In the genomic region with DNA sequence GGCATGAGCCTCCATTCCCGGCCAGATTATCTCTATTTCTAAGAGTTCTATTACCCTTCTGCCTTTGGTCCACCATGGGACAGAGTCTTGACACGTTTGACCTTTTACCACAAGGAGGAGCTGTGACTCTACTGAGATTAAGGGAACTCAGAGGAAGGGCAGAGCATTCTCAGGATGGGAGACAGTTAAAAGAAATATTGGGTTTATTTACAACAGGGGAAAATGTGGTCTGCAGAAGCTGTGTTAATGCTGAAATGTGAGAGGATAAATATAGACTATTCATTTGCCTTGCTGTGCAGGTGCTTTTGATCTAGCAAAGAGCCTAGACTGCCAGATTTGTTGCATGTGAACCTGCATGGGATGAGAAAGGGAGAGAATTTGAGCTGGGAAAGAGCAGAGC, we compare ENCODE assay signal across 10 cellular contexts. TPM values are rescaled to one million over a fixed set of nuclear protein-coding genes. Genes with fewer than 3 reads are reported as not detected.
A peak's percentile ranks its signal among the peaks of the same experiment; 100 is the strongest.
DNase-seq lines count a peak whose midpoint lies in the region; ATAC-seq, FAIRE-seq and TF ChIP-seq lines count a peak whose summit lies in the region.
"Had no signal": no experiment of that assay in that cellular context is flagged by ENCODE, and none has a peak within 500 bp of the region (broad histone marks: within the 10 kb centered on the region; RNA-seq: fewer than 3 reads in every experiment).

No MANE protein-coding gene starts in this region.

- peak in 1 of 2 experiments; percentile 39; a peak in 2 of 5 replicates for TF ChIP-seq RAD21 in A549 (conservative IDR thresholded peaks at IDR 0.05 in 1 of 2, IDR thresholded peaks at IDR 0.05 in 1 of 2)

- no peak overlapping the region for H3K27ac ChIP-seq in A549
- H3K27ac ChIP-seq: SJCRH30, skin epidermis had no signal

- no peak for TF ChIP-seq POLR2A in A549 (IDR thresholded peaks at IDR 0.05; ENCODE audit: low read length)

- H3K4me3 ChIP-seq in A549 (no peak overlapping the region), GM12865 (ENCODE audit: low read depth, low read length) (no peak overlapping the region), epithelial cell of esophagus (ENCODE audit: low read length) (no peak overlapping the region)
- H3K4me3 ChIP-seq: SJCRH30, skin epidermis had no signal

- TF ChIP-seq EP300 in A549 (IDR thresholded peaks at IDR 0.05) = no peak

- CTCF ChIA-PET in A549 (lab: Yijun Ruan, JAX) = interaction anchor here (0.6 to 2.6 kb wide), 5 partner anchors 11 to 555 kb away, joined by 3 to 8 read pairs (median 3); no protein-coding TSS in a partner anchor

- no peaks in the 10 kb centered on the region for H3K4me1 ChIP-seq in A549

- no peak overlapping the region for H3K4me2 ChIP-seq in A549

- no peaks in the 10 kb centered on the region for H3K9me3 ChIP-seq in A549
- H3K9me3 ChIP-seq: SJCRH30 had no signal

- 0% methylated on average over 2 of the region's 2 CpGs for WGBS in A549 (ENCODE audit: missing lambda C conversion rate)

- ATAC-seq in A549 = peak in 1 of 2 experiments; percentile 84; a peak in 3 of 6 replicates
- ATAC-seq in HG03139 (IDR thresholded peaks at IDR 0.05; ENCODE audit: unreplicated experiment) = no peak
- no peak for ATAC-seq in GM18861 (IDR thresholded peaks at IDR 0.05; ENCODE audit: unreplicated experiment)

- TF ChIP-seq CTCF in A549 (IDR thresholded peaks at IDR 0.05) = peak; percentile 18; the same call in 1 of the 3 replicates
- TF ChIP-seq CTCF in GM12865 (IDR thresholded peaks at IDR 0.05; ENCODE audit: insufficient read depth, low read depth, low read length, missing control alignments) = peak; percentile 35
- peak; percentile 28 for TF ChIP-seq CTCF in epithelial cell of esophagus (IDR thresholded peaks at IDR 0.05; ENCODE audit: insufficient read depth, low read depth, low read length, missing control alignments)

- POLR2A ChIA-PET in A549 (lab: Yijun Ruan, JAX) = no interaction called here

- no peak for FAIRE-seq in A549 (lab: Jason Lieb, UNC)

- DNase-seq in A549 (ENCODE audit: low read depth in 1 of 2, low spot score in 1 of 2) (peak in 1 of 2 experiments; percentile 33), GM12865 (ENCODE audit: low read depth) (peak; percentile 20), NCI-H2171 treated with DMSO at 0.1 percent for 48 hours (lab: John Stamatoyannopoulos, UW) (peak; percentile 62), epithelial cell of esophagus (ENCODE audit: low read depth) (peak; percentile 22), AG08395 (ENCODE audit: low spot score) (no peak)
- no peak for DNase-seq in NK-92 treated with Interleukin-12 subunit alpha and Interleukin-12 subunit beta, amount 100 ng/mL, for 24 hours (lab: John Stamatoyannopoulos, UW)

TF ChIP-seq in A549, 52 proteins besides CTCF, POLR2A, EP300 and RAD21:
- TF ChIP-seq, protein P1, sequence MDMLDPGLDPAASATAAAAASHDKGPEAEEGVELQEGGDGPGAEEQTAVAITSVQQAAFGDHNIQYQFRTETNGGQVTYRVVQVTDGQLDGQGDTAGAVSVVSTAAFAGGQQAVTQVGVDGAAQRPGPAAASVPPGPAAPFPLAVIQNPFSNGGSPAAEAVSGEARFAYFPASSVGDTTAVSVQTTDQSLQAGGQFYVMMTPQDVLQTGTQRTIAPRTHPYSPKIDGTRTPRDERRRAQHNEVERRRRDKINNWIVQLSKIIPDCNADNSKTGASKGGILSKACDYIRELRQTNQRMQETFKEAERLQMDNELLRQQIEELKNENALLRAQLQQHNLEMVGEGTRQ (IDR thresholded peaks at IDR 0.05) = no peak
- TF ChIP-seq MYC (IDR thresholded peaks at IDR 0.05; ENCODE audit: borderline replicate concordance, low read length) = no peak
- TF ChIP-seq EHF (CRISPR knock-in tag; IDR thresholded peaks at IDR 0.05) = no peak
- TF ChIP-seq CBX2 (IDR thresholded peaks at IDR 0.05; ENCODE audit: borderline replicate concordance, low read depth) = no peak
- TF ChIP-seq, protein P2, sequence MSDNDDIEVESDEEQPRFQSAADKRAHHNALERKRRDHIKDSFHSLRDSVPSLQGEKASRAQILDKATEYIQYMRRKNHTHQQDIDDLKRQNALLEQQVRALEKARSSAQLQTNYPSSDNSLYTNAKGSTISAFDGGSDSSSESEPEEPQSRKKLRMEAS (IDR thresholded peaks at IDR 0.05) = no peak
- TF ChIP-seq FOSL2 (IDR thresholded peaks at IDR 0.05) = no peak
- no peak for TF ChIP-seq FOSL2 (CRISPR knock-in tag; IDR thresholded peaks at IDR 0.05)
- TF ChIP-seq JUN (IDR thresholded peaks at IDR 0.05) = no peak
- no peak for TF ChIP-seq ZSCAN20 (CRISPR knock-in tag; IDR thresholded peaks at IDR 0.05)

RNA-seq across cellular contexts. Expression of a gene that starts 45.8 kb away (rescaled TPM):
- polyA plus RNA-seq in A549 (2011; rRNA removed) = not detected in 2 replicates
- polyA plus RNA-seq in A549 (2012; cell fraction: cytosol; rRNA removed) = not detected in 2 replicates
- not detected in 2 replicates for polyA plus RNA-seq in A549 (2012; cell fraction: nucleus; rRNA removed)
- not detected in 3 replicates for polyA plus RNA-seq in A549 (2017; fragmentation: RNase III; extraction: RNeasy Plus Mini Kit Qiagen cat#74134 plus additional on column Dnase treatment)
- polyA minus RNA-seq in A549 (2011; rRNA and poly(A)+ RNA removed) = not detected in 2 replicates

Comparison
In these comparisons a context has a peak if more than half of its experiments do, and no peak if none do; other contexts are left out.
1. DNase-seq: peak in GM12865 (single experiment), NCI-H2171 treated with DMSO at 0.1 percent for 48 hours (single experiment) and epithelial cell of esophagus (single experiment); none in NK-92 treated with Interleukin-12 subunit alpha and Interleukin-12 subunit beta, amount 100 ng/mL, for 24 hours (single experiment) and AG08395 (single experiment).
2. Peak in every context shown above with its lines, with median percentiles within 50 percentile points of each other: CTCF ChIP-seq.